ENCODE assay signal across 12 cellular contexts in the genomic region with DNA sequence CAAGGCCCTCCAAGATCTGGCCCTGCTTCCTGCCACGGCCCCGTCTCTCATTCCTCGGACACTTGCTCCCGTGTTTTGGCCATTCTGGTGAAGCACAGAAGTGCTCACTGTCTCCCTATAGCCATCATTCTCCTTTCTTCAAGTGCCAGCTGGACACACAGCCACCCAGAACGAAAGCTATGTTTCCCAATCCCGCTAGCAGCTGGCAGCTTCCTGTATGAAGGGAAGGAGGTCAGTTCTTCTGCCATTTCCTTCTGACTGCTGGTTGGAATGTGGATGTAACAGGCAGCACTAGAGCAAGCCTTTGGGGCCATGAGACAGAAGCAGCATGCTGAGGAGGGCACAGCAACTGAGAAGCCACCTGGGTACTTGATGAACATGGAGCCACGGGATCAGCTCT.
DNase-seq lines count a peak whose midpoint lies in the region; ATAC-seq, FAIRE-seq and TF ChIP-seq lines count a peak whose summit lies in the region.
"Had no signal": no experiment of that assay in that cellular context is flagged by ENCODE, and none has a peak within 500 bp of the region (broad histone marks: within the 10 kb centered on the region; RNA-seq: fewer than 3 reads in every experiment).

No MANE protein-coding gene starts in this region.

- H3K27me3 ChIP-seq in right atrium auricular region (no peaks in the 10 kb centered on the region), thymus (ENCODE audit: control insufficient read depth, insufficient read depth) (no peaks in the 10 kb centered on the region)

- H3K4me3 ChIP-seq in right atrium auricular region (no peak overlapping the region), thymus (ENCODE audit: low read length) (no peak overlapping the region)

- FAIRE-seq in GM12891 (lab: Jason Lieb, UNC) = no peak

- peak overlapping the region; percentile 60 for H3K4me3 Mint-ChIP-seq in activated CD8-positive, alpha-beta T cell treated with anti-CD3 and anti-CD28 coated beads, Interleukin-2, amount 10 ng/mL, durations not matched to agents 7 days and 5 days

- peaks cover 6% of the 10 kb centered on the region for H3K36me3 Mint-ChIP-seq in activated CD8-positive, alpha-beta T cell treated with anti-CD3 and anti-CD28 coated beads, Interleukin-2, amount 10 ng/mL, durations not matched to agents 7 days and 5 days (ENCODE audit: low read depth)

- peak overlapping the region; percentile 86 for H3K27ac Mint-ChIP-seq in activated CD8-positive, alpha-beta T cell treated with anti-CD3 and anti-CD28 coated beads, Interleukin-2, amount 10 ng/mL, durations not matched to agents 7 days and 5 days

- POLR2A ChIA-PET in activated CD8-positive, alpha-beta T cell treated with anti-CD3 and anti-CD28 coated beads, Interleukin-2, amount 10 ng/mL, durations not matched to agents 7 days and 5 days (lab: Charles Lee) = interaction anchor here (0.7 to 0.8 kb wide), 2 partner anchors 90 to 302 kb away, joined by 3 read pairs; no protein-coding TSS in a partner anchor

- no peak for TF ChIP-seq CTCF in right atrium auricular region (IDR thresholded peaks at IDR 0.05)

- DNase-seq in activated T-cell treated with anti-CD3 and anti-CD28 coated beads, Interleukin-2, amount 50 U/mL, for 1 hour = peak; percentile 28
- DNase-seq in activated T-cell treated with anti-CD3 and anti-CD28 coated beads for 4 hours (no peak), right atrium auricular region (ENCODE audit: low spot score) (peak; percentile 69), GM12891 (ENCODE audit: insufficient read length, low spot score) (no peak)
- DNase-seq in activated CD8-positive, alpha-beta T cell treated with anti-CD3 and anti-CD28 coated beads, Interleukin-2, amount 10 ng/mL, durations not matched to agents 7 days and 5 days = no peak
- DNase-seq: cerebellar nuclear complex, kidney glomerular epithelial cell, NCI-H1436, nucleus accumbens had no signal

- TF ChIP-seq POLR2A in GM12891 (IDR thresholded peaks at IDR 0.05; ENCODE audit: low read depth, low read length) = no peak

- 96% methylated on average over 7 of the region's 7 CpGs for WGBS in thymus

- H3K27me3 Mint-ChIP-seq in activated CD8-positive, alpha-beta T cell treated with anti-CD3 and anti-CD28 coated beads, Interleukin-2, amount 10 ng/mL, durations not matched to agents 7 days and 5 days (ENCODE audit: low read depth) = peaks cover 24% of the 10 kb centered on the region

- H3K36me3 ChIP-seq in right atrium auricular region = no peaks in the 10 kb centered on the region
- no peaks in the 10 kb centered on the region for H3K36me3 ChIP-seq in thymus (ENCODE audit: control insufficient read depth, insufficient read depth)

- CTCF ChIA-PET in activated CD8-positive, alpha-beta T cell treated with anti-CD3 and anti-CD28 coated beads, Interleukin-2, amount 10 ng/mL, durations not matched to agents 7 days and 5 days (lab: Charles Lee) = interaction anchor here (1.1 to 3.2 kb wide), 2 partner anchors 273 to 291 kb away, joined by 3 to 10 read pairs; no protein-coding TSS in a partner anchor

- H3K9me3 ChIP-seq in right atrium auricular region = no peaks in the 10 kb centered on the region
- no peaks in the 10 kb centered on the region for H3K9me3 ChIP-seq in thymus (ENCODE audit: control insufficient read depth)

- H3K27ac ChIP-seq in right atrium auricular region = peak overlapping the region in 1 of 2 donors; percentile 51
- peak overlapping the region; percentile 8 for H3K27ac ChIP-seq in thymus (ENCODE audit: low read depth)

- H3K4me1 ChIP-seq in right atrium auricular region = peaks cover 0 to 66% of the 10 kb centered on the region in 2 donors
- no peaks in the 10 kb centered on the region for H3K4me1 ChIP-seq in thymus (ENCODE audit: control insufficient read depth, insufficient read depth, low read length)

- H3K9me3 Mint-ChIP-seq in activated CD8-positive, alpha-beta T cell treated with anti-CD3 and anti-CD28 coated beads, Interleukin-2, amount 10 ng/mL, durations not matched to agents 7 days and 5 days (ENCODE audit: insufficient read depth) = no peaks in the 10 kb centered on the region

- ATAC-seq in activated CD8-positive, alpha-beta T cell treated with anti-CD3 and anti-CD28 coated beads, Interleukin-2, amount 10 ng/mL, durations not matched to agents 7 days and 5 days = no peak
- ATAC-seq in HG02852 (IDR thresholded peaks at IDR 0.05; ENCODE audit: unreplicated experiment) (no peak), GM18498 (IDR thresholded peaks at IDR 0.05; ENCODE audit: unreplicated experiment) (no peak)

- peaks cover 68% of the 10 kb centered on the region for H3K4me1 Mint-ChIP-seq in activated CD8-positive, alpha-beta T cell treated with anti-CD3 and anti-CD28 coated beads, Interleukin-2, amount 10 ng/mL, durations not matched to agents 7 days and 5 days (ENCODE audit: low read depth)

TF ChIP-seq in GM12891, 5 proteins besides CTCF, POLR2A, EP300 and RAD21:
- no peak for TF ChIP-seq POLR2AphosphoS5 (IDR thresholded peaks at IDR 0.05; ENCODE audit: low read depth, low read length)
- no peak for TF ChIP-seq PAX5 (IDR thresholded peaks at IDR 0.05; ENCODE audit: insufficient read depth, low read length, severe bottlenecking)
- TF ChIP-seq SPI1 (IDR thresholded peaks at IDR 0.05; ENCODE audit: low read depth, low read length) = no peak
- TF ChIP-seq TAF1 (IDR thresholded peaks at IDR 0.05; ENCODE audit: low read depth, low read length) = no peak
- no peak for TF ChIP-seq POU2F2 (IDR thresholded peaks at IDR 0.05; ENCODE audit: low read depth, low read length)

Comparison
In these comparisons a context has a peak if more than half of its experiments do, and no peak if none do; other contexts are left out.
1. DNase-seq: peak in activated T-cell treated with anti-CD3 and anti-CD28 coated beads, Interleukin-2, amount 50 U/mL, for 1 hour (single experiment) and right atrium auricular region (single experiment); none in activated T-cell treated with anti-CD3 and anti-CD28 coated beads for 4 hours (single experiment), activated CD8-positive, alpha-beta T cell treated with anti-CD3 and anti-CD28 coated beads, Interleukin-2, amount 10 ng/mL, durations not matched to agents 7 days and 5 days (single experiment) and GM12891 (single experiment).